Comparison of ENCODE assay signal across 17 cellular contexts in the genomic region with DNA sequence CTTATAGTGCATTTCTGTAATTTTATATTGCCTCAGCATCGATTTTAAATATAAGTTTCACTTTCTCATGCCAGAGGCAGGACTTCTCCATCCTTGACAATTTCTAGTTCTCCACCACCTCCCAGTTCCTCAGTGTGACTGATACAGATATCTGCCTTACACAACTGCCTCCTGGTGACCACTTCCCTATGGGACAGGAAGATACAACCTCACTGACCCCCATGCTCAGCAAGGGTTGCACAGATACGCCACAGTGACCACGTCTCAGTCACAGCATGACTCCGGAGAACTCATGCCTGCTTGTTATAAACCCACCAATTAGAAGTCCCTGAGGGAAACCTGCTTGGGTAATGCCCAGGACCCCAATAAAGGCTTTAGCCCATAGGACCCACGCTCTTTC.
A peak's percentile ranks its signal among the peaks of the same experiment; 100 is the strongest.
DNase-seq lines count a peak whose midpoint lies in the region; TF ChIP-seq lines count a peak whose summit lies in the region.
"Had no signal": no experiment of that assay in that cellular context is flagged by ENCODE, and none has a peak within 500 bp of the region (broad histone marks: within the 10 kb centered on the region; RNA-seq: fewer than 3 reads in every experiment).

No MANE protein-coding gene starts in this region.

- H3K36me3 ChIP-seq in esophagus muscularis mucosa, result no peaks in the 10 kb centered on the region
- H3K36me3 ChIP-seq: left lung, MG63, tibial nerve had no signal

- DNase-seq in SIG-M5 treated with dmso at 0.1 percent for 504 hours (lab: John Stamatoyannopoulos, UW; ENCODE audit: unreplicated experiment) (peak; percentile 46), SIG-M5 (lab: John Stamatoyannopoulos, UW) (no peak), NOMO-1 (lab: John Stamatoyannopoulos, UW; ENCODE audit: unreplicated experiment in 2 of 2) (peak; percentile 33 to 78), UCSD-AML1 (lab: John Stamatoyannopoulos, UW; ENCODE audit: unreplicated experiment) (peak; percentile 64), esophagus muscularis mucosa (ENCODE audit: extremely low spot score) (no peak), hepatic stellate cell (ENCODE audit: low spot score) (no peak)
- no peak for DNase-seq in stimulated activated CD4-positive, alpha-beta T cell treated with anti-CD3 and anti-CD28 coated beads, Interleukin-4, amount 100 ng/mL, for 24 hours
- no peak for DNase-seq in activated CD8-positive, alpha-beta memory T cell treated with anti-CD3 and anti-CD28 coated beads, Interleukin-2, amount 50 U/mL, for 48 hours
- DNase-seq: activated CD4-positive, alpha-beta T cell treated with anti-CD3 and anti-CD28 coated beads, Interleukin-2, amount 10 ng/mL, durations not matched to agents 24 days and 14 days; body of pancreas; endodermal cell; left lung; MG63; NCI-H187; psoas muscle had no signal

- TF ChIP-seq EP300 in esophagus muscularis mucosa (IDR thresholded peaks at IDR 0.05), result no peak

- no peak overlapping the region for H3K27ac ChIP-seq in esophagus muscularis mucosa (replicated peaks in 1 of 4)
- H3K27ac ChIP-seq: 22Rv1, body of pancreas, left lung, psoas muscle, tibial nerve had no signal

- H3K27me3 ChIP-seq in esophagus muscularis mucosa, result no peaks in the 10 kb centered on the region
- H3K27me3 ChIP-seq: body of pancreas, left lung, MG63, tibial nerve had no signal

- intact Hi-C loops in esophagus muscularis mucosa (cut with DNase I), result no loop called here

- 62% methylated on average over 5 of the region's 5 CpGs for WGBS in esophagus muscularis mucosa

- H3K9me3 ChIP-seq in esophagus muscularis mucosa, result no peaks in the 10 kb centered on the region
- H3K9me3 ChIP-seq: body of pancreas, left lung, MG63, psoas muscle, tibial nerve had no signal

- H3K4me3 ChIP-seq in esophagus muscularis mucosa, result no peak overlapping the region
- H3K4me3 ChIP-seq: body of pancreas, left lung, MG63, psoas muscle, tibial nerve had no signal

- TF ChIP-seq CTCF in esophagus muscularis mucosa (IDR thresholded peaks at IDR 0.05), result no peak

- H3K4me1 ChIP-seq in esophagus muscularis mucosa, result no peaks in the 10 kb centered on the region
- H3K4me1 ChIP-seq: body of pancreas, left lung, psoas muscle, tibial nerve had no signal

- no peak for TF ChIP-seq POLR2A in esophagus muscularis mucosa (IDR thresholded peaks at IDR 0.05; ENCODE audit: low read depth)

Comparison
In these comparisons a context has a peak if more than half of its experiments do, and no peak if none do; other contexts are left out.
1. DNase-seq: peak in SIG-M5 treated with dmso at 0.1 percent for 504 hours (single experiment), NOMO-1 (2 of 2) and UCSD-AML1 (single experiment); none in SIG-M5 (single experiment), esophagus muscularis mucosa (single experiment), hepatic stellate cell (single experiment), stimulated activated CD4-positive, alpha-beta T cell treated with anti-CD3 and anti-CD28 coated beads, Interleukin-4, amount 100 ng/mL, for 24 hours (single experiment) and activated CD8-positive, alpha-beta memory T cell treated with anti-CD3 and anti-CD28 coated beads, Interleukin-2, amount 50 U/mL, for 48 hours (single experiment).